In genomic region chr1:100361249-100362089, GRCh38 we compare ENCODE assay signal across 11 cellular contexts. TPM values are rescaled to one million over a fixed set of nuclear protein-coding genes. Genes with fewer than 3 reads are reported as not detected.
DNase-seq lines count a peak whose midpoint lies in the region; ATAC-seq and TF ChIP-seq lines count a peak whose summit lies in the region.
"Had no signal": no experiment of that assay in that cellular context is flagged by ENCODE, and none has a peak within 500 bp of the region (broad histone marks: within the 10 kb centered on the region; RNA-seq: fewer than 3 reads in every experiment).

No MANE protein-coding gene starts in this region.

- H3K4me1 ChIP-seq in neural progenitor cell = peaks cover 69% of the 10 kb centered on the region

- intact Hi-C loops in dendritic cell treated with granulocyte-macrophage colony-stimulating factor and Interleukin-4, amounts not matched to agents 40 ng/mL and 50 ng/mL, for 4 days (cut with micrococcal nuclease) = no loop called here

- no peaks in the 10 kb centered on the region for H3K27me3 ChIP-seq in neural progenitor cell

- H3K9ac ChIP-seq in SK-N-MC (ENCODE audit: insufficient read length) (no peak overlapping the region), neural progenitor cell (no peak overlapping the region)

- TF ChIP-seq CTCF in neural progenitor cell (IDR thresholded peaks at IDR 0.05) = no peak

- H3K4me3 ChIP-seq in SK-N-MC (no peak overlapping the region), neural progenitor cell (peak overlapping the region; percentile 9)

- peaks cover 45% of the 10 kb centered on the region for H3K4me1 Mint-ChIP-seq in dendritic cell treated with granulocyte-macrophage colony-stimulating factor and Interleukin-4, amounts not matched to agents 40 ng/mL and 50 ng/mL, for 4 days (ENCODE audit: low read depth)
- H3K4me1 Mint-ChIP-seq in neural progenitor cell = peaks cover 53% of the 10 kb centered on the region

- DNase-seq in DMS79 treated with DMSO at 0.1 percent for 48 hours (lab: John Stamatoyannopoulos, UW) = peak; percentile 42
- no peak for DNase-seq in DMS79 (lab: John Stamatoyannopoulos, UW)
- no peak for DNase-seq in SK-N-MC (ENCODE audit: low read depth, low spot score)
- peak; percentile 45 for DNase-seq in neural progenitor cell (ENCODE audit: low spot score)
- DNase-seq in SHP77 treated with DMSO at 0.1 percent for 48 hours (lab: John Stamatoyannopoulos, UW) = no peak
- DNase-seq in superior temporal gyrus (ENCODE audit: extremely low spot score) = no peak
- DNase-seq: aorta; NCI-H345; stimulated activated naive B cell treated with anti-CD40 and anti-IgM and Interleukin-4, amounts not matched to agents 10 μg/mL and 1 μg/mL and 100 μg/mL, for 72 hours had no signal

- peak overlapping the region; percentile 58 for H3K4me2 ChIP-seq in neural progenitor cell

- no peaks in the 10 kb centered on the region for H3K36me3 ChIP-seq in SK-N-MC (ENCODE audit: insufficient read depth, low read length)
- peaks cover 11% of the 10 kb centered on the region for H3K36me3 ChIP-seq in neural progenitor cell

- no peaks in the 10 kb centered on the region for H3K9me3 ChIP-seq in SK-N-MC (ENCODE audit: low read depth, low read length)
- H3K9me3 ChIP-seq in neural progenitor cell (ENCODE audit: low read depth) = no peaks in the 10 kb centered on the region

- H3K27ac ChIP-seq in SK-N-MC (peak overlapping the region; percentile 39; the same call in 1 of the 2 replicates), neural progenitor cell (peak overlapping the region; percentile 87)

- no peaks in the 10 kb centered on the region for H3K27me3 Mint-ChIP-seq in dendritic cell treated with granulocyte-macrophage colony-stimulating factor and Interleukin-4, amounts not matched to agents 40 ng/mL and 50 ng/mL, for 4 days
- H3K27me3 Mint-ChIP-seq in neural progenitor cell (ENCODE audit: insufficient read depth, low read depth) = no peaks in the 10 kb centered on the region
- H3K27me3 Mint-ChIP-seq: stimulated activated naive B cell treated with anti-CD40 and anti-IgM and Interleukin-4, amounts not matched to agents 10 μg/mL and 1 μg/mL and 100 μg/mL, for 72 hours had no signal

- no peak overlapping the region for H2AFZ ChIP-seq in neural progenitor cell (replicated peaks)

- H3F3A ChIP-seq in neural progenitor cell (ENCODE audit: low read depth) = peaks cover 41% of the 10 kb centered on the region

- peaks cover 37% of the 10 kb centered on the region for H4K20me1 ChIP-seq in neural progenitor cell (ENCODE audit: low read depth)

- no peak overlapping the region for H3K4me3 Mint-ChIP-seq in dendritic cell treated with granulocyte-macrophage colony-stimulating factor and Interleukin-4, amounts not matched to agents 40 ng/mL and 50 ng/mL, for 4 days
- peak overlapping the region; percentile 13 for H3K4me3 Mint-ChIP-seq in neural progenitor cell
- H3K4me3 Mint-ChIP-seq: stimulated activated naive B cell treated with anti-CD40 and anti-IgM and Interleukin-4, amounts not matched to agents 10 μg/mL and 1 μg/mL and 100 μg/mL, for 72 hours had no signal

- H3K36me3 Mint-ChIP-seq in dendritic cell treated with granulocyte-macrophage colony-stimulating factor and Interleukin-4, amounts not matched to agents 40 ng/mL and 50 ng/mL, for 4 days (ENCODE audit: low read depth) = peaks cover 14% of the 10 kb centered on the region
- peaks cover 21% of the 10 kb centered on the region for H3K36me3 Mint-ChIP-seq in neural progenitor cell

- no peak for ATAC-seq in GM18502 (IDR thresholded peaks at IDR 0.05; ENCODE audit: poor library complexity, unreplicated experiment)
- ATAC-seq: stimulated activated naive B cell treated with anti-CD40 and anti-IgM and Interleukin-4, amounts not matched to agents 10 μg/mL and 1 μg/mL and 100 μg/mL, for 72 hours had no signal

- peak overlapping the region; percentile 47 for H3K27ac Mint-ChIP-seq in dendritic cell treated with granulocyte-macrophage colony-stimulating factor and Interleukin-4, amounts not matched to agents 40 ng/mL and 50 ng/mL, for 4 days
- peak overlapping the region; percentile 17 for H3K27ac Mint-ChIP-seq in neural progenitor cell
- H3K27ac Mint-ChIP-seq: stimulated activated naive B cell treated with anti-CD40 and anti-IgM and Interleukin-4, amounts not matched to agents 10 μg/mL and 1 μg/mL and 100 μg/mL, for 72 hours had no signal

- no peaks in the 10 kb centered on the region for H3K9me3 Mint-ChIP-seq in dendritic cell treated with granulocyte-macrophage colony-stimulating factor and Interleukin-4, amounts not matched to agents 40 ng/mL and 50 ng/mL, for 4 days
- no peaks in the 10 kb centered on the region for H3K9me3 Mint-ChIP-seq in neural progenitor cell
- H3K9me3 Mint-ChIP-seq: stimulated activated naive B cell treated with anti-CD40 and anti-IgM and Interleukin-4, amounts not matched to agents 10 μg/mL and 1 μg/mL and 100 μg/mL, for 72 hours had no signal

- H3K79me2 ChIP-seq in neural progenitor cell (ENCODE audit: low read depth) = peaks cover 99% of the 10 kb centered on the region

RNA-seq across cellular contexts. Expression of gene CDC14A, which starts 9.2 kb away (rescaled TPM):
- total RNA-seq in neural progenitor cell (ENCODE audit: low replicate concordance) = 26.9 and 37.0 TPM in 2 replicates

Comparison
In these comparisons a context has a peak if more than half of its experiments do, and no peak if none do; other contexts are left out.
1. DNase-seq: peak in DMS79 treated with DMSO at 0.1 percent for 48 hours (single experiment) and neural progenitor cell (single experiment); none in DMS79 (single experiment), SK-N-MC (single experiment), SHP77 treated with DMSO at 0.1 percent for 48 hours (single experiment) and superior temporal gyrus (single experiment).